In the genomic region with DNA sequence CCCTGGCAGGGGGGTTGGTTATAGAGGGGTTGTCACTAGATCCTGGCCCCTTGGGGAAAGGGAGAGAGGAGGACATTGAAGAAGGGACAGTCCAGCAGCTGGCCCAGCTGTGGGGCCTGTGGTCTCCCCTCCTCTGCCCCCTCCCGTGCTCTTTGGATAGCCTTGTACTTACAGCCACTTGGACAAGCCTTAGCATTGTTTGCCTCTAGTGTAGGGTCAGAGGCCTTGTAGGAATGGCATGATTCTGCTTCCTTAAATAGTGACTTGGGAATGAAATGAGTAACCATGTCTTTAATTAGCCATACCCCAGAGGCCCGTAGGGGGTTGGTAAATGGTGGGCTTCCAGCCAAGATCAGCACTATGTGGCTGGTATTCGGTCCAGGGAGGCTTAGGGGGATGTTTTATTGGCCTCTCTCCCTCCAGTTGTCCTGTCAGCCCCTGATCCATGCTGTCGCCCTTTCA, we compare ENCODE assay signal across 9 cellular contexts.
A peak's percentile ranks its signal among the peaks of the same experiment; 100 is the strongest.
DNase-seq lines count a peak whose midpoint lies in the region; ATAC-seq and TF ChIP-seq lines count a peak whose summit lies in the region.
"Had no signal": no experiment of that assay in that cellular context is flagged by ENCODE, and none has a peak within 500 bp of the region (broad histone marks: within the 10 kb centered on the region; RNA-seq: fewer than 3 reads in every experiment).

No MANE protein-coding gene starts in this region.

- intact Hi-C loops in left ventricle myocardium inferior (cut with micrococcal nuclease), result no loop called here

- H3K9me3 ChIP-seq in HEK293 (ENCODE audit: control insufficient read depth, insufficient read depth, low read depth, low read length), result no peaks in the 10 kb centered on the region
- H3K9me3 ChIP-seq in left ventricle myocardium inferior (replicated peaks), result peaks cover 7% of the 10 kb centered on the region

- CTCF ChIA-PET in HEK293 (lab: Yijun Ruan, JAX), result no interaction called here

- H3K9me3 Mint-ChIP-seq in brain (peaks cover 0 to 13% (median 5%) of the 10 kb centered on the region in 5 experiments), immature natural killer cell (peaks cover 0 to 5% (median 0%) of the 10 kb centered on the region in 6 donors)

- ATAC-seq in GM19035 (IDR thresholded peaks at IDR 0.05; ENCODE audit: unreplicated experiment), result no peak
- no peak for ATAC-seq in HG02571 (IDR thresholded peaks at IDR 0.05; ENCODE audit: unreplicated experiment)

- H3K27me3 Mint-ChIP-seq in brain (peaks cover 8% of the 10 kb centered on the region), immature natural killer cell (ENCODE audit: low read depth in 3 of 3) (peaks cover 3 to 6% (median 4%) of the 10 kb centered on the region in 3 donors)

- peak; percentile 47 for DNase-seq in left ventricle myocardium inferior
- DNase-seq in smooth muscle cell of the brain vasculature (ENCODE audit: low read depth, low spot score), result peak; percentile 46
- no peak for DNase-seq in immature natural killer cell
- no peak for DNase-seq in superior temporal gyrus (ENCODE audit: extremely low spot score)

- peak overlapping the region; percentile 76 for H3K27ac ChIP-seq in HEK293 (ENCODE audit: extremely low read depth, low read depth, low read length)
- peak overlapping the region; percentile 85 for H3K27ac ChIP-seq in left ventricle myocardium inferior (replicated peaks)
- H3K27ac ChIP-seq: SK-N-MC had no signal

- H3K27ac Mint-ChIP-seq in brain (peak overlapping the region; percentile 28 to 66 (median 48)), immature natural killer cell (no peak overlapping the region)

- H3K36me3 ChIP-seq in HEK293 (ENCODE audit: control insufficient read depth in 2 of 2, insufficient read depth in 1 of 2, low read length in 2 of 2), result no peaks in the 10 kb centered on the region
- no peaks in the 10 kb centered on the region for H3K36me3 ChIP-seq in left ventricle myocardium inferior

- no peak overlapping the region for H3K4me3 Mint-ChIP-seq in brain
- H3K4me3 Mint-ChIP-seq in immature natural killer cell, result no peak overlapping the region

- no peaks in the 10 kb centered on the region for H3K27me3 ChIP-seq in left ventricle myocardium inferior (ENCODE audit: low read depth)

- H3K4me3 ChIP-seq in HEK293 (ENCODE audit: low read depth, low read length) (no peak overlapping the region), left ventricle myocardium inferior (no peak overlapping the region)
- H3K4me3 ChIP-seq: SK-N-MC had no signal

- TF ChIP-seq CTCF in HEK293 (tag by site-specific recombination; IDR thresholded peaks at IDR 0.05) (no peak), brain (conservative IDR thresholded peaks at IDR 0.05) (no peak), left ventricle myocardium inferior (IDR thresholded peaks at IDR 0.05; ENCODE audit: borderline replicate concordance) (no peak)

- H3K36me3 Mint-ChIP-seq in brain, result no peaks in the 10 kb centered on the region
- no peaks in the 10 kb centered on the region for H3K36me3 Mint-ChIP-seq in immature natural killer cell

- H3K4me1 ChIP-seq in HEK293 (ENCODE audit: control insufficient read depth, insufficient read depth, low read length), result peaks cover 11% of the 10 kb centered on the region
- H3K4me1 ChIP-seq in left ventricle myocardium inferior, result peaks cover 25% of the 10 kb centered on the region

- H3K4me1 Mint-ChIP-seq in brain (peaks cover 20% of the 10 kb centered on the region), immature natural killer cell (no peaks in the 10 kb centered on the region)

- POLR2A ChIA-PET in HEK293 (lab: Yijun Ruan, JAX), result no interaction called here

TF ChIP-seq in HEK293, 187 proteins besides CTCF, POLR2A, EP300 and RAD21 (continues in another document):
- TF ChIP-seq ZNF560 (tag by site-specific recombination; IDR thresholded peaks at IDR 0.05; ENCODE audit: borderline replicate concordance) (no peak), ZNF843 (tag by site-specific recombination; IDR thresholded peaks at IDR 0.05) (peak; percentile 88), PRDM10 (tag by site-specific recombination; IDR thresholded peaks at IDR 0.05) (peak; percentile 45; the same call in 1 of the 2 replicates), ZNF19 (tag by site-specific recombination; IDR thresholded peaks at IDR 0.05; ENCODE audit: low read depth) (no peak), ZNF610 (tag by site-specific recombination; IDR thresholded peaks at IDR 0.05; ENCODE audit: borderline replicate concordance) (peak; percentile 70), ZNF335 (tag by site-specific recombination; conservative IDR thresholded peaks at IDR 0.05) (no peak), MEIS1 (CRISPR knock-in tag; IDR thresholded peaks at IDR 0.05; ENCODE audit: borderline replicate concordance) (no peak), TRIM28 (IDR thresholded peaks at IDR 0.05; ENCODE audit: borderline replicate concordance, low read length) (peak; percentile 63; the same call in 1 of the 2 replicates), SETDB1 (IDR thresholded peaks at IDR 0.05; ENCODE audit: insufficient read length, low read length) (no peak), WT1 (tag by site-specific recombination; IDR thresholded peaks at IDR 0.05) (peak; percentile 94), ZNF121 (tag by site-specific recombination; IDR thresholded peaks at IDR 0.05) (no peak), OVOL3 (tag by site-specific recombination; IDR thresholded peaks at IDR 0.05) (peak; percentile 50; the same call in 1 of the 2 replicates), ZNF561 (tag by site-specific recombination; IDR thresholded peaks at IDR 0.05; ENCODE audit: borderline replicate concordance) (peak; percentile 80; the same call in 1 of the 2 replicates), ZNF660 (tag by site-specific recombination; IDR thresholded peaks at IDR 0.05) (peak; percentile 89; the same call in 1 of the 2 replicates), ZNF747 (tag by site-specific recombination; IDR thresholded peaks at IDR 0.05) (no peak), ZSCAN18 (tag by site-specific recombination; IDR thresholded peaks at IDR 0.05) (no peak)
- TF ChIP-seq, protein P1, sequence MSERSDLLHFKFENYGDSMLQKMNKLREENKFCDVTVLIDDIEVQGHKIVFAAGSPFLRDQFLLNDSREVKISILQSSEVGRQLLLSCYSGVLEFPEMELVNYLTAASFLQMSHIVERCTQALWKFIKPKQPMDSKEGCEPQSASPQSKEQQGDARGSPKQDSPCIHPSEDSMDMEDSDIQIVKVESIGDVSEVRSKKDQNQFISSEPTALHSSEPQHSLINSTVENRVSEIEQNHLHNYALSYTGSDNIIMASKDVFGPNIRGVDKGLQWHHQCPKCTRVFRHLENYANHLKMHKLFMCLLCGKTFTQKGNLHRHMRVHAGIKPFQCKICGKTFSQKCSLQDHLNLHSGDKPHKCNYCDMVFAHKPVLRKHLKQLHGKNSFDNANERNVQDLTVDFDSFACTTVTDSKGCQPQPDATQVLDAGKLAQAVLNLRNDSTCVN (tag by site-specific recombination; optimal IDR thresholded peaks at IDR 0.05), result no peak
- TF ChIP-seq, protein P2, sequence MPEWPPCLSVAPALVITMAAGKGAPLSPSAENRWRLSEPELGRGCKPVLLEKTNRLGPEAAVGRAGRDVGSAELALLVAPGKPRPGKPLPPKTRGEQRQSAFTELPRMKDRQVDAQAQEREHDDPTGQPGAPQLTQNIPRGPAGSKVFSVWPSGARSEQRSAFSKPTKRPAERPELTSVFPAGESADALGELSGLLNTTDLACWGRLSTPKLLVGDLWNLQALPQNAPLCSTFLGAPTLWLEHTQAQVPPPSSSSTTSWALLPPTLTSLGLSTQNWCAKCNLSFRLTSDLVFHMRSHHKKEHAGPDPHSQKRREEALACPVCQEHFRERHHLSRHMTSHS (tag by site-specific recombination; IDR thresholded peaks at IDR 0.05), result no peak

Comparison
In these comparisons a context has a peak if more than half of its experiments do, and no peak if none do; other contexts are left out.
1. H3K27ac Mint-ChIP-seq: peak in brain (5 of 5); none in immature natural killer cell (0 of 6).
2. DNase-seq: peak in left ventricle myocardium inferior (single experiment) and smooth muscle cell of the brain vasculature (single experiment); none in immature natural killer cell (0 of 3) and superior temporal gyrus (single experiment).